ENCODE assay signal across 14 cellular contexts in genomic region chr7:5767066-5767465, GRCh38. TPM values are rescaled to one million over a fixed set of nuclear protein-coding genes. Genes with fewer than 3 reads are reported as not detected.
DNase-seq lines count a peak whose midpoint lies in the region; ATAC-seq lines count a peak whose summit lies in the region.
"Had no signal": no experiment of that assay in that cellular context is flagged by ENCODE, and none has a peak within 500 bp of the region (broad histone marks: within the 10 kb centered on the region; RNA-seq: fewer than 3 reads in every experiment).

No MANE protein-coding gene starts in this region.

- H3K27ac Mint-ChIP-seq in central memory CD8-positive, alpha-beta T cell (ENCODE audit: low read depth) = peak overlapping the region; percentile 11
- no peak overlapping the region for H3K27ac Mint-ChIP-seq in activated CD4-positive, alpha-beta memory T cell treated with anti-CD3 and anti-CD28 coated beads for 36 hours

- no peaks in the 10 kb centered on the region for H3K27me3 Mint-ChIP-seq in central memory CD8-positive, alpha-beta T cell
- no peaks in the 10 kb centered on the region for H3K27me3 Mint-ChIP-seq in activated CD4-positive, alpha-beta memory T cell treated with anti-CD3 and anti-CD28 coated beads for 36 hours

- no peak overlapping the region for H3K4me3 Mint-ChIP-seq in central memory CD8-positive, alpha-beta T cell
- no peak overlapping the region for H3K4me3 Mint-ChIP-seq in activated CD4-positive, alpha-beta memory T cell treated with anti-CD3 and anti-CD28 coated beads for 36 hours

- no peak overlapping the region for H3K4me3 ChIP-seq in skeletal muscle satellite cell (ENCODE audit: low read length)
- H3K4me3 ChIP-seq: vagina had no signal

- peak; percentile 31 for DNase-seq in EL
- peak; percentile 29 to 50 for DNase-seq in NCI-H446 (lab: John Stamatoyannopoulos, UW)
- DNase-seq in central memory CD8-positive, alpha-beta T cell (ENCODE audit: low spot score in 2 of 2) = no peak
- no peak for DNase-seq in COLO829 (ENCODE audit: low spot score)
- no peak for DNase-seq in activated CD4-positive, alpha-beta memory T cell treated with anti-CD3 and anti-CD28 coated beads for 36 hours
- DNase-seq: activated CD8-positive, alpha-beta memory T cell treated with anti-CD3 and anti-CD28 coated beads for 24 hours; activated naive CD4-positive, alpha-beta T cell; caudate nucleus; GF-D8; kidney had no signal

- H3K9me3 Mint-ChIP-seq in central memory CD8-positive, alpha-beta T cell = no peaks in the 10 kb centered on the region
- H3K9me3 Mint-ChIP-seq in activated CD4-positive, alpha-beta memory T cell treated with anti-CD3 and anti-CD28 coated beads for 36 hours = no peaks in the 10 kb centered on the region

- H3K9ac ChIP-seq in skeletal muscle satellite cell (ENCODE audit: low read depth, low read length) = no peak overlapping the region
- H3K9ac ChIP-seq: KMS-11 had no signal

- H3K4me1 ChIP-seq in skeletal muscle satellite cell (ENCODE audit: control insufficient read depth, insufficient read depth, low read length) = peaks cover 23% of the 10 kb centered on the region

- no peak for ATAC-seq in central memory CD8-positive, alpha-beta T cell (replicated peaks; ENCODE audit: extremely low read depth, poor library complexity, severe bottlenecking)
- no peak for ATAC-seq in GM18870 (IDR thresholded peaks at IDR 0.05; ENCODE audit: unreplicated experiment)

- CTCF ChIA-PET in activated CD4-positive, alpha-beta memory T cell treated with anti-CD3 and anti-CD28 coated beads for 36 hours (lab: Charles Lee) = interaction anchor here (3.6 kb wide), 1 partner anchor 14 kb away, joined by 18 read pairs; the partner anchor contains the start of gene RNF216

- intact Hi-C loops in activated CD4-positive, alpha-beta memory T cell treated with anti-CD3 and anti-CD28 coated beads for 36 hours (cut with micrococcal nuclease) = no loop called here

- peaks cover 48% of the 10 kb centered on the region for H3K4me1 Mint-ChIP-seq in central memory CD8-positive, alpha-beta T cell
- H3K4me1 Mint-ChIP-seq in activated CD4-positive, alpha-beta memory T cell treated with anti-CD3 and anti-CD28 coated beads for 36 hours (ENCODE audit: low read depth) = peaks cover 36% of the 10 kb centered on the region

- H3K27me3 ChIP-seq in skeletal muscle satellite cell (ENCODE audit: control insufficient read depth, insufficient read depth, low read length) = no peaks in the 10 kb centered on the region
- H3K27me3 ChIP-seq: vagina had no signal

- no peaks in the 10 kb centered on the region for H3K36me3 ChIP-seq in skeletal muscle satellite cell (ENCODE audit: insufficient read depth, low read length)
- H3K36me3 ChIP-seq: vagina had no signal

- peak overlapping the region; percentile 27 for H3K4me2 ChIP-seq in skeletal muscle satellite cell (ENCODE audit: low read length)
- H3K4me2 ChIP-seq: KMS-11 had no signal

- H3K9me3 ChIP-seq in skeletal muscle satellite cell (replicated peaks; ENCODE audit: low read length) = no peaks in the 10 kb centered on the region
- H3K9me3 ChIP-seq: vagina had no signal

- H3K36me3 Mint-ChIP-seq in central memory CD8-positive, alpha-beta T cell (ENCODE audit: insufficient read depth) = peaks cover 10% of the 10 kb centered on the region
- no peaks in the 10 kb centered on the region for H3K36me3 Mint-ChIP-seq in activated CD4-positive, alpha-beta memory T cell treated with anti-CD3 and anti-CD28 coated beads for 36 hours

- POLR2A ChIA-PET in activated CD4-positive, alpha-beta memory T cell treated with anti-CD3 and anti-CD28 coated beads for 36 hours (lab: Charles Lee) = no interaction called here

RNA-seq across cellular contexts. Expression of gene RNF216, which starts 14.4 kb away (rescaled TPM):
- total RNA-seq in skeletal muscle satellite cell (2012; rRNA removed) = 26.6 and 27.1 TPM in 2 replicates
- 10 to 100 TPM; 27.8 to 31.7 TPM for total RNA-seq in activated CD4-positive, alpha-beta memory T cell treated with anti-CD3 and anti-CD28 coated beads for 36 hours

Comparison
In these comparisons a context has a peak if more than half of its experiments do, and no peak if none do; other contexts are left out.
1. DNase-seq: peak in EL (single experiment) and NCI-H446 (2 of 2); none in central memory CD8-positive, alpha-beta T cell (0 of 2), COLO829 (single experiment) and activated CD4-positive, alpha-beta memory T cell treated with anti-CD3 and anti-CD28 coated beads for 36 hours (single experiment).